Comparison of ENCODE assay signal across 8 cellular contexts in the genomic region with DNA sequence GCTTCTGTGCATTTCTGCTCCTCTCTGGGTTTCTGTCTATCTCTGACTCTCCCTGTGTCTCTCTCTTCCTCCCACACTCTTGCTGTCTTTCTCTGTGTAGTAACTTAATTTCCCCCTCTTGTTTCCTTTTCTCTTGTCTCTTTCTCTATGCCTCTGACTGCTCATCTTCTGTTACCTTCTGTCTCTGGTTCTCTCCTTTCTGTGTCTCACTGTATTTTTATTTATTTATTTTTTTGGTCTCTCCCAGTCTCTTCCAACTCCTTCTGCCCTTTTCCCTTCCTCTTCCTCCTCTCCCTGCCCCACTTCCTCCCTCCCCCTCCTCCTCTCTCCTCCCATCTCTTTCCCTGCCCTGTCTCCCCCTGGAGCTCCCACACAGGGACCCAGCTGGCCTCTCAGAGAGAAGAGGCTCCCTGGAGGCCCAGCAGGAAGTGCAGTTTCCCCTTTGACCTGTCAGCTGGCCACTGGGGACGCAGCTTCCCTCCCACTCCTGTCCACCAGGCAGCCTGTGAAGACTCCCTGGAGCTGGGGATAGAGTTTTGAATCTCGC. TPM values are rescaled to one million over a fixed set of nuclear protein-coding genes. Genes with fewer than 3 reads are reported as not detected.
DNase-seq lines count a peak whose midpoint lies in the region; ATAC-seq and TF ChIP-seq lines count a peak whose summit lies in the region.

No MANE protein-coding gene starts in this region.

- no peaks in the 10 kb centered on the region for H3K27me3 ChIP-seq in Caco-2 (replicated peaks; ENCODE audit: control insufficient read depth, insufficient read depth, low read length)
- no peaks in the 10 kb centered on the region for H3K27me3 ChIP-seq in CD8-positive, alpha-beta T cell (ENCODE audit: insufficient read depth, low read length)

- BruUV-seq in Caco-2 (replicated peaks; lab: Mats Ljungman, UMichigan): no TSS peak

- H3K9me3 Mint-ChIP-seq in Caco-2 (ENCODE audit: unreplicated experiment) (no peaks in the 10 kb centered on the region), naive B cell (peaks cover 0 to 1% (median 0%) of the 10 kb centered on the region in 7 donors)
- H3K9me3 Mint-ChIP-seq in CD8-positive, alpha-beta T cell: no peaks in the 10 kb centered on the region

- POLR2A ChIA-PET in Caco-2 (lab: Charles Lee): no interaction called here
- POLR2A ChIA-PET in CD8-positive, alpha-beta T cell (lab: Charles Lee): interaction anchor here (0.9 kb wide), 1 partner anchor 103 kb away, joined by 3 read pairs; the partner anchor contains the start of gene EIF3D

- DNase-seq in Caco-2 (peak; percentile 64 to 78), LHCN-M2 (ENCODE audit: low read depth) (peak; percentile 60), choroid plexus epithelial cell (ENCODE audit: low read depth) (peak; percentile 59), naive B cell (no peak), NK-92 (lab: John Stamatoyannopoulos, UW; ENCODE audit: unreplicated experiment) (no peak), GM19240 (ENCODE audit: insufficient read length, low spot score) (no peak), HPDE6-E6E7 (ENCODE audit: extremely low spot score) (no peak)
- DNase-seq in CD8-positive, alpha-beta T cell: no peak

- intact Hi-C loops in Caco-2 (cut with micrococcal nuclease; ENCODE audit: unreplicated experiment): no loop called here
- intact Hi-C loops in CD8-positive, alpha-beta T cell (cut with DNase I, micrococcal nuclease): no loop called here

- H3K4me3 ChIP-seq in Caco-2 (ENCODE audit: low read depth, low read length) (no peak overlapping the region), choroid plexus epithelial cell (ENCODE audit: low read depth, low read length) (no peak overlapping the region)
- no peak overlapping the region for H3K4me3 ChIP-seq in CD8-positive, alpha-beta T cell (ENCODE audit: low read depth, low read length)

- CTCF ChIA-PET in Caco-2 (lab: Charles Lee): interaction anchor here (0.6 kb wide), 1 partner anchor 33 kb away, joined by 3 read pairs; no protein-coding TSS in a partner anchor
- CTCF ChIA-PET in CD8-positive, alpha-beta T cell (lab: Charles Lee): interaction anchor here (1.1 to 1.3 kb wide), 3 partner anchors 10 to 44 kb away, joined by 3 to 4 read pairs (median 4); no protein-coding TSS in a partner anchor

- H3K36me3 ChIP-seq in Caco-2 (ENCODE audit: control insufficient read depth, insufficient read depth, low read length): no peaks in the 10 kb centered on the region
- H3K36me3 ChIP-seq in CD8-positive, alpha-beta T cell (ENCODE audit: insufficient read depth, low read length): no peaks in the 10 kb centered on the region

- H3K4me1 ChIP-seq in Caco-2: peaks cover 51% of the 10 kb centered on the region
- peaks cover 14% of the 10 kb centered on the region for H3K4me1 ChIP-seq in CD8-positive, alpha-beta T cell (ENCODE audit: insufficient read depth, low read length)

- no peak overlapping the region for H3K27ac ChIP-seq in CD8-positive, alpha-beta T cell (ENCODE audit: low read depth, low read length)

- H3K27ac Mint-ChIP-seq in Caco-2 (ENCODE audit: unreplicated experiment) (peak overlapping the region; percentile 69), naive B cell (peak overlapping the region in 5 of 6 donors; percentile 18 to 82 (median 60))
- no peak overlapping the region for H3K27ac Mint-ChIP-seq in CD8-positive, alpha-beta T cell

- 0 out of 2 replicates have a peak, but pooled peaks cover 9% of the 10 kb centered on the region for H3K9me3 ChIP-seq in Caco-2
- no peaks in the 10 kb centered on the region for H3K9me3 ChIP-seq in CD8-positive, alpha-beta T cell (ENCODE audit: low read length)

- no peaks in the 10 kb centered on the region for H3K36me3 Mint-ChIP-seq in Caco-2 (ENCODE audit: insufficient read depth, unreplicated experiment)
- H3K36me3 Mint-ChIP-seq in naive B cell: no peaks in the 10 kb centered on the region
- H3K36me3 Mint-ChIP-seq in CD8-positive, alpha-beta T cell: no peaks in the 10 kb centered on the region

- no peak for ATAC-seq in naive B cell (ENCODE audit: low read depth in 2 of 2)
- ATAC-seq in CD8-positive, alpha-beta T cell: no peak

- H3K27me3 Mint-ChIP-seq in Caco-2 (ENCODE audit: insufficient read depth, unreplicated experiment): no peaks in the 10 kb centered on the region
- H3K27me3 Mint-ChIP-seq in naive B cell: no peaks in the 10 kb centered on the region
- H3K27me3 Mint-ChIP-seq in CD8-positive, alpha-beta T cell (ENCODE audit: low read depth): no peaks in the 10 kb centered on the region

- no peak overlapping the region for H3K4me3 Mint-ChIP-seq in Caco-2 (ENCODE audit: unreplicated experiment)
- peak overlapping the region in 3 of 8 donors; percentile 3 to 61 (median 54) for H3K4me3 Mint-ChIP-seq in naive B cell
- no peak overlapping the region for H3K4me3 Mint-ChIP-seq in CD8-positive, alpha-beta T cell

- TF ChIP-seq CTCF in Caco-2 (IDR thresholded peaks at IDR 0.05; ENCODE audit: insufficient read depth in 1 of 2, low read depth in 1 of 2, low read length in 1 of 2, severe bottlenecking in 1 of 2, unreplicated experiment in 1 of 2) (peak in 1 of 2 experiments; percentile 33), choroid plexus epithelial cell (conservative IDR thresholded peaks at IDR 0.05; ENCODE audit: low read depth, low read length) (no peak)
- no peak for TF ChIP-seq CTCF in CD8-positive, alpha-beta T cell (IDR thresholded peaks at IDR 0.05)

- H3K4me1 Mint-ChIP-seq in Caco-2 (ENCODE audit: low read depth, unreplicated experiment): peaks cover 25% of the 10 kb centered on the region
- peaks cover 26 to 35% (median 29%) of the 10 kb centered on the region in 3 donors for H3K4me1 Mint-ChIP-seq in naive B cell
- H3K4me1 Mint-ChIP-seq in CD8-positive, alpha-beta T cell (ENCODE audit: low read depth): peaks cover 25% of the 10 kb centered on the region

RNA-seq across cellular contexts. Expression of gene MYH9, which starts 38.3 kb away (rescaled TPM):
- 513 and 539 TPM in 2 replicates for total RNA-seq in Caco-2 (2022)
- total RNA-seq in LHCN-M2 (2014; rRNA removed): 481 and 492 TPM in 2 replicates
- 762 TPM for polyA plus RNA-seq in LHCN-M2 (2012)
- polyA plus RNA-seq in naive B cell (ENCODE audit: low read depth in 6 of 6): 100 to 1,000 TPM in 1 of 6 donors, 10 to 100 TPM in 5; 17.3 to 255 (median 64.5) TPM
- total RNA-seq in CD8-positive, alpha-beta T cell: 100 to 1,000 TPM; 703 to 757 TPM

RNA-seq across cellular contexts. Expression of gene TXN2, which starts 55.4 kb away (rescaled TPM):
- total RNA-seq in Caco-2 (2022): 75.8 and 77.2 TPM in 2 replicates
- 34.4 and 38.9 TPM in 2 replicates for total RNA-seq in LHCN-M2 (2014; rRNA removed)
- polyA plus RNA-seq in LHCN-M2 (2012): 129 TPM
- 100 to 1,000 TPM in 5 of 6 donors, 10 to 100 TPM in 1; 97.1 to 130 (median 108) TPM for polyA plus RNA-seq in naive B cell (ENCODE audit: low read depth in 6 of 6)
- 10 to 100 TPM; 24.4 to 29.0 TPM for total RNA-seq in CD8-positive, alpha-beta T cell

Comparison
In these comparisons a context has a peak if more than half of its experiments do, and no peak if none do; other contexts are left out.
1. DNase-seq: peak in Caco-2 (2 of 2), LHCN-M2 (single experiment) and choroid plexus epithelial cell (single experiment); none in naive B cell (single experiment), NK-92 (single experiment), GM19240 (single experiment), CD8-positive, alpha-beta T cell (0 of 7) and HPDE6-E6E7 (single experiment).